Comparison of ENCODE assay signal across 8 cellular contexts in genomic region chr9:92947268-92948031, GRCh38. TPM values are rescaled to one million over a fixed set of nuclear protein-coding genes. Genes with fewer than 3 reads are reported as not detected.
A peak's percentile ranks its signal among the peaks of the same experiment; 100 is the strongest.
DNase-seq lines count a peak whose midpoint lies in the region; ATAC-seq and TF ChIP-seq lines count a peak whose summit lies in the region.

FGD3 (plus strand) TSS chr9:92947523; CDS start chr9:92976257, 28,734 bp downstream.

- no peak for TF ChIP-seq CTCF in esophagus muscularis mucosa (IDR thresholded peaks at IDR 0.05)
- no peak for TF ChIP-seq CTCF in natural killer cell (IDR thresholded peaks at IDR 0.05)
- no peak for TF ChIP-seq CTCF in uterus (IDR thresholded peaks at IDR 0.05)

- ATAC-seq in natural killer cell: peak; percentile 64 to 85 (median 82)
- ATAC-seq in HG03432 (IDR thresholded peaks at IDR 0.05; ENCODE audit: unreplicated experiment): no peak
- ATAC-seq in GM18861 (IDR thresholded peaks at IDR 0.05; ENCODE audit: unreplicated experiment): no peak

- WGBS in esophagus muscularis mucosa: 20% methylated on average over 8 of the region's 36 CpGs

- H3K4me3 ChIP-seq in esophagus muscularis mucosa (peak within 1 kb of the TSS; percentile 51 to 63 (median 54)), uterus (peak within 1 kb of the TSS; percentile 21 to 41)

- peak within 1 kb of the TSS in 1 of 4 donors; percentile 13 for H3K27ac ChIP-seq in esophagus muscularis mucosa (replicated peaks in 1 of 4)
- no peak within 1 kb of the TSS for H3K27ac ChIP-seq in uterus

- TF ChIP-seq POLR2A in esophagus muscularis mucosa (IDR thresholded peaks at IDR 0.05; ENCODE audit: low read depth) (no peak), uterus (IDR thresholded peaks at IDR 0.05) (no peak)

- H3K27me3 ChIP-seq in esophagus muscularis mucosa (peaks cover 0 to 47% (median 6%) of the 10 kb centered on the region in 4 donors), uterus (no peaks in the 10 kb centered on the region)

- peaks cover 4% of the 10 kb centered on the region for H3K36me3 Mint-ChIP-seq in activated CD4-positive, alpha-beta memory T cell treated with anti-CD3 and anti-CD28 coated beads, Interleukin-2, amount 10 ng/mL, durations not matched to agents 7 days and 5 days (ENCODE audit: low read depth)
- H3K36me3 Mint-ChIP-seq in natural killer cell: no peaks in the 10 kb centered on the region

- intact Hi-C loops in esophagus muscularis mucosa (cut with DNase I) (no loop called here), natural killer cell (cut with micrococcal nuclease) (no loop called here), uterus (cut with DNase I; ENCODE audit: low total_unique reads) (no loop called here)

- H3K4me1 Mint-ChIP-seq in activated CD4-positive, alpha-beta memory T cell treated with anti-CD3 and anti-CD28 coated beads, Interleukin-2, amount 10 ng/mL, durations not matched to agents 7 days and 5 days: peaks cover 36% of the 10 kb centered on the region
- peaks cover 16 to 21% of the 10 kb centered on the region in 2 donors for H3K4me1 Mint-ChIP-seq in natural killer cell

- no peak for TF ChIP-seq EP300 in esophagus muscularis mucosa (IDR thresholded peaks at IDR 0.05)

- no peak within 1 kb of the TSS for H3K27ac Mint-ChIP-seq in activated CD4-positive, alpha-beta memory T cell treated with anti-CD3 and anti-CD28 coated beads, Interleukin-2, amount 10 ng/mL, durations not matched to agents 7 days and 5 days
- H3K27ac Mint-ChIP-seq in natural killer cell: no peak within 1 kb of the TSS

- peaks cover 3% of the 10 kb centered on the region for H3K9me3 Mint-ChIP-seq in activated CD4-positive, alpha-beta memory T cell treated with anti-CD3 and anti-CD28 coated beads, Interleukin-2, amount 10 ng/mL, durations not matched to agents 7 days and 5 days
- peaks cover 0 to 2% of the 10 kb centered on the region in 2 donors for H3K9me3 Mint-ChIP-seq in natural killer cell

- CTCF ChIA-PET in activated CD4-positive, alpha-beta memory T cell treated with anti-CD3 and anti-CD28 coated beads, Interleukin-2, amount 10 ng/mL, durations not matched to agents 7 days and 5 days (lab: Charles Lee): no interaction called here

- peaks cover 7 to 14% (median 11%) of the 10 kb centered on the region in 4 donors for H3K4me1 ChIP-seq in esophagus muscularis mucosa
- H3K4me1 ChIP-seq in uterus: no peaks in the 10 kb centered on the region

- H3K4me3 Mint-ChIP-seq in activated CD4-positive, alpha-beta memory T cell treated with anti-CD3 and anti-CD28 coated beads, Interleukin-2, amount 10 ng/mL, durations not matched to agents 7 days and 5 days: peak within 1 kb of the TSS; percentile 71
- peak within 1 kb of the TSS; percentile 82 for H3K4me3 Mint-ChIP-seq in natural killer cell

- peak; percentile 91 for DNase-seq in COR-L47 (lab: John Stamatoyannopoulos, UW)
- peak; percentile 81 to 88 for DNase-seq in NCI-H2081 (lab: John Stamatoyannopoulos, UW)
- DNase-seq in activated CD4-positive, alpha-beta memory T cell treated with anti-CD3 and anti-CD28 coated beads, Interleukin-2, amount 10 ng/mL, durations not matched to agents 7 days and 5 days: peak; percentile 42
- DNase-seq in esophagus muscularis mucosa (ENCODE audit: extremely low spot score): no peak
- DNase-seq in natural killer cell: no peak
- DNase-seq in uterus: no peak

- POLR2A ChIA-PET in activated CD4-positive, alpha-beta memory T cell treated with anti-CD3 and anti-CD28 coated beads, Interleukin-2, amount 10 ng/mL, durations not matched to agents 7 days and 5 days (lab: Charles Lee): interaction anchor here (1.0 to 1.7 kb wide), 2 partner anchors 18 to 40 kb away, joined by 3 to 5 read pairs; no protein-coding TSS in a partner anchor

- no peaks in the 10 kb centered on the region for H3K36me3 ChIP-seq in esophagus muscularis mucosa
- H3K36me3 ChIP-seq in uterus: no peaks in the 10 kb centered on the region

- H3K9me3 ChIP-seq in esophagus muscularis mucosa (no peaks in the 10 kb centered on the region), uterus (no peaks in the 10 kb centered on the region)

- H3K27me3 Mint-ChIP-seq in activated CD4-positive, alpha-beta memory T cell treated with anti-CD3 and anti-CD28 coated beads, Interleukin-2, amount 10 ng/mL, durations not matched to agents 7 days and 5 days: peaks cover 10% of the 10 kb centered on the region
- H3K27me3 Mint-ChIP-seq in natural killer cell (ENCODE audit: low read depth in 2 of 2): peaks cover 4 to 10% of the 10 kb centered on the region in 2 donors

RNA-seq across cellular contexts. Expression of gene FGD3, which starts in this region (rescaled TPM):
- total RNA-seq in activated CD4-positive, alpha-beta memory T cell treated with anti-CD3 and anti-CD28 coated beads, Interleukin-2, amount 10 ng/mL, durations not matched to agents 7 days and 5 days: 100 to 1,000 TPM; 102 to 104 TPM
- 1 to 10 TPM; 4.3 to 5.1 (median 4.9) TPM for total RNA-seq in esophagus muscularis mucosa
- total RNA-seq in natural killer cell: 100 to 1,000 TPM; 133 to 204 (median 193) TPM
- total RNA-seq in uterus: 1 to 10 TPM in 3 of 4 donors, under 1 TPM in 1; 0.29 to 4.9 (median 2.9) TPM

Comparison
In these comparisons a context has a peak if more than half of its experiments do, and no peak if none do; other contexts are left out.
1. RNA of gene FGD3 (total RNA-seq): 133 to 204 TPM in natural killer cell and 102 to 104 TPM in activated CD4-positive, alpha-beta memory T cell treated with anti-CD3 and anti-CD28 coated beads, Interleukin-2, amount 10 ng/mL, durations not matched to agents 7 days and 5 days; 4.3 to 5.1 TPM in esophagus muscularis mucosa and 0.29 to 4.9 TPM in uterus; every median in the first group is over 10 times any median in the second.
2. DNase-seq: peak in COR-L47 (single experiment), NCI-H2081 (2 of 2) and activated CD4-positive, alpha-beta memory T cell treated with anti-CD3 and anti-CD28 coated beads, Interleukin-2, amount 10 ng/mL, durations not matched to agents 7 days and 5 days (single experiment); none in esophagus muscularis mucosa (single experiment), natural killer cell (single experiment) and uterus (0 of 2).
3. ATAC-seq: peak in natural killer cell (3 of 3); none in HG03432 (single experiment) and GM18861 (single experiment).